In genomic region chr1:1040004-1040991, GRCh38 we compare ENCODE assay signal across 1 cellular context.
A peak's percentile ranks its signal among the peaks of the same experiment; 100 is the strongest.
TF ChIP-seq lines count a peak whose summit lies in the region.

No MANE protein-coding gene starts in this region.

TF ChIP-seq in GM12878, 131 proteins besides CTCF, POLR2A, EP300 and RAD21:
- TF ChIP-seq YY1 (IDR thresholded peaks at IDR 0.05; ENCODE audit: low read depth, low read length) (no peak), IKZF2 (IDR thresholded peaks at IDR 0.05) (no peak), DPF2 (IDR thresholded peaks at IDR 0.05) (peak; percentile 35; the same call in 1 of the 2 replicates), EZH2 (IDR thresholded peaks at IDR 0.05; ENCODE audit: borderline replicate concordance, control insufficient read depth, low read depth, low read length) (no peak), BHLHE40 (IDR thresholded peaks at IDR 0.05; ENCODE audit: borderline replicate concordance in 1 of 2, low read depth in 2 of 2, low read length in 1 of 2) (peak in 1 of 2 experiments; percentile 80; a peak in 1 of 4 replicates), PKNOX1 (IDR thresholded peaks at IDR 0.05) (no peak), GATAD2B (conservative IDR thresholded peaks at IDR 0.05; ENCODE audit: low read depth) (peak; percentile 92), KDM1A (IDR thresholded peaks at IDR 0.05; ENCODE audit: borderline replicate concordance) (no peak), BACH1 (IDR thresholded peaks at IDR 0.05; ENCODE audit: borderline replicate concordance) (peak; percentile 78), EGR1 (IDR thresholded peaks at IDR 0.05; ENCODE audit: borderline replicate concordance in 1 of 2, low read depth in 2 of 2, low read length in 2 of 2) (0 out of 3 replicates have a peak, but pooled peaks of 1 of the 2 experiments have one; percentile 28), MYC (IDR thresholded peaks at IDR 0.05; ENCODE audit: insufficient read depth, insufficient read length, insufficient replicate concordance, low read length, severe bottlenecking) (no peak), SP1 (IDR thresholded peaks at IDR 0.05; ENCODE audit: low read depth, low read length) (no peak), BCL11A (IDR thresholded peaks at IDR 0.05; ENCODE audit: low read depth, low read length) (no peak), RELB (IDR thresholded peaks at IDR 0.05; ENCODE audit: low read depth) (no peak), TAF1 (IDR thresholded peaks at IDR 0.05; ENCODE audit: borderline replicate concordance, low read depth, low read length) (no peak), LARP7 (IDR thresholded peaks at IDR 0.05) (peak; percentile 30), MEF2A (IDR thresholded peaks at IDR 0.05; ENCODE audit: insufficient read depth, low read depth, low read length) (no peak), ZBED1 (IDR thresholded peaks at IDR 0.05; ENCODE audit: borderline replicate concordance) (no peak), RB1 (IDR thresholded peaks at IDR 0.05; ENCODE audit: borderline replicate concordance) (no peak)
- TF ChIP-seq, protein P1, sequence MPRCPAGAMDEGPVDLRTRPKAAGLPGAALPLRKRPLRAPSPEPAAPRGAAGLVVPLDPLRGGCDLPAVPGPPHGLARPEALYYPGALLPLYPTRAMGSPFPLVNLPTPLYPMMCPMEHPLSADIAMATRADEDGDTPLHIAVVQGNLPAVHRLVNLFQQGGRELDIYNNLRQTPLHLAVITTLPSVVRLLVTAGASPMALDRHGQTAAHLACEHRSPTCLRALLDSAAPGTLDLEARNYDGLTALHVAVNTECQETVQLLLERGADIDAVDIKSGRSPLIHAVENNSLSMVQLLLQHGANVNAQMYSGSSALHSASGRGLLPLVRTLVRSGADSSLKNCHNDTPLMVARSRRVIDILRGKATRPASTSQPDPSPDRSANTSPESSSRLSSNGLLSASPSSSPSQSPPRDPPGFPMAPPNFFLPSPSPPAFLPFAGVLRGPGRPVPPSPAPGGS (IDR thresholded peaks at IDR 0.05; ENCODE audit: borderline replicate concordance, insufficient read depth, low read depth, low read length, poor library complexity, severe bottlenecking): no peak
